In the genomic region with DNA sequence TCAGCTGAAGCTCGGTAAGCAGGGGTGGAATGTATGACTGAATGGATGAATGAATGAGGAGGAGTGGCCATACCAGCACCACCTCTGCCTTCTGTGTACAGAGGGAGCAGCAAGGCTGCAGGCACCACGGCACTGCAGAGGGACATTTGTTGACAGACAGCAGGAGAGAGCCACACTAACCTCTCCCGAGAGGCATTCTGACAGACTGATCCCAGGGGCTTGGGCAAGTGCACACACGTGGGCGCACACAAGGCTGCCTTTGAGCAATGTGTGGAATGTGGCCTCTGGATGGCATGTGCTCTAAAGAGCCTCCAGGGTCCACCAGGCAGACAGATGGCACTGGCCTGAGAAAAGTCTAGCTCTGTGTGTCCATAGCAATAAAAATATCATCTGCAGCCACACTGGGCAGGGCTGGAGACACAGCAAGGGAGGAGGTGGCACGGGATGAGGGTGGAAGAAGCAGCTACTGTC, we compare ENCODE assay signal across 1 cellular context.
TF ChIP-seq lines count a peak whose summit lies in the region.

No MANE protein-coding gene starts in this region.

TF ChIP-seq in HepG2, 621 proteins besides CTCF, POLR2A, EP300 and RAD21 (continued from another document and continues in another):
- TF ChIP-seq HDAC2 (CRISPR knock-in tag; IDR thresholded peaks at IDR 0.05) (peak; percentile 70; the same call in 1 of the 2 replicates), ZNF883 (CRISPR knock-in tag; IDR thresholded peaks at IDR 0.05; ENCODE audit: not compliant biosample characterization) (no peak), TERF1 (CRISPR knock-in tag; IDR thresholded peaks at IDR 0.05) (no peak), TSC22D2 (CRISPR knock-in tag; IDR thresholded peaks at IDR 0.05; ENCODE audit: borderline replicate concordance) (no peak), REST (IDR thresholded peaks at IDR 0.05; ENCODE audit: borderline replicate concordance in 1 of 2, low read depth in 1 of 2, low read length in 2 of 2) (no peak), DMTF1 (CRISPR knock-in tag; IDR thresholded peaks at IDR 0.05) (no peak), HNF1B (CRISPR knock-in tag; IDR thresholded peaks at IDR 0.05) (no peak), ZNF331 (CRISPR knock-in tag; IDR thresholded peaks at IDR 0.05) (peak; percentile 25; the same call in 1 of the 2 replicates), IRF9 (CRISPR knock-in tag; IDR thresholded peaks at IDR 0.05; ENCODE audit: borderline replicate concordance) (no peak), FOXP1 (IDR thresholded peaks at IDR 0.05) (peak; percentile 43; the same call in 1 of the 2 replicates), FOXP1 (CRISPR knock-in tag; IDR thresholded peaks at IDR 0.05) (no peak), HMGA1 (CRISPR knock-in tag; conservative IDR thresholded peaks at IDR 0.05) (no peak), ETV5 (CRISPR knock-in tag; IDR thresholded peaks at IDR 0.05; ENCODE audit: borderline replicate concordance) (no peak), SSRP1 (CRISPR knock-in tag; IDR thresholded peaks at IDR 0.05) (no peak), ATF5 (CRISPR knock-in tag; IDR thresholded peaks at IDR 0.05; ENCODE audit: low read depth) (no peak), CC2D1A (CRISPR knock-in tag; IDR thresholded peaks at IDR 0.05) (no peak), NCOA1 (CRISPR knock-in tag; IDR thresholded peaks at IDR 0.05) (no peak), MYC (CRISPR knock-in tag; IDR thresholded peaks at IDR 0.05; ENCODE audit: borderline replicate concordance) (peak; percentile 82; the same call in 1 of the 2 replicates), MTA1 (CRISPR knock-in tag; IDR thresholded peaks at IDR 0.05; ENCODE audit: borderline replicate concordance) (peak; percentile 58; the same call in 1 of the 2 replicates), SRSF1 (optimal IDR thresholded peaks at IDR 0.05; ENCODE audit: low read depth, low read length) (no peak), ISX (CRISPR knock-in tag; conservative IDR thresholded peaks at IDR 0.05) (no peak), NKX3-1 (CRISPR knock-in tag; IDR thresholded peaks at IDR 0.05) (no peak), PLSCR1 (CRISPR knock-in tag; IDR thresholded peaks at IDR 0.05; ENCODE audit: borderline replicate concordance) (no peak), GFI1 (CRISPR knock-in tag; IDR thresholded peaks at IDR 0.05; ENCODE audit: borderline replicate concordance) (no peak), SP1 (IDR thresholded peaks at IDR 0.05) (no peak), SP1 (CRISPR knock-in tag; IDR thresholded peaks at IDR 0.05) (no peak), RBAK (CRISPR knock-in tag; IDR thresholded peaks at IDR 0.05) (no peak)
- TF ChIP-seq, protein P1, sequence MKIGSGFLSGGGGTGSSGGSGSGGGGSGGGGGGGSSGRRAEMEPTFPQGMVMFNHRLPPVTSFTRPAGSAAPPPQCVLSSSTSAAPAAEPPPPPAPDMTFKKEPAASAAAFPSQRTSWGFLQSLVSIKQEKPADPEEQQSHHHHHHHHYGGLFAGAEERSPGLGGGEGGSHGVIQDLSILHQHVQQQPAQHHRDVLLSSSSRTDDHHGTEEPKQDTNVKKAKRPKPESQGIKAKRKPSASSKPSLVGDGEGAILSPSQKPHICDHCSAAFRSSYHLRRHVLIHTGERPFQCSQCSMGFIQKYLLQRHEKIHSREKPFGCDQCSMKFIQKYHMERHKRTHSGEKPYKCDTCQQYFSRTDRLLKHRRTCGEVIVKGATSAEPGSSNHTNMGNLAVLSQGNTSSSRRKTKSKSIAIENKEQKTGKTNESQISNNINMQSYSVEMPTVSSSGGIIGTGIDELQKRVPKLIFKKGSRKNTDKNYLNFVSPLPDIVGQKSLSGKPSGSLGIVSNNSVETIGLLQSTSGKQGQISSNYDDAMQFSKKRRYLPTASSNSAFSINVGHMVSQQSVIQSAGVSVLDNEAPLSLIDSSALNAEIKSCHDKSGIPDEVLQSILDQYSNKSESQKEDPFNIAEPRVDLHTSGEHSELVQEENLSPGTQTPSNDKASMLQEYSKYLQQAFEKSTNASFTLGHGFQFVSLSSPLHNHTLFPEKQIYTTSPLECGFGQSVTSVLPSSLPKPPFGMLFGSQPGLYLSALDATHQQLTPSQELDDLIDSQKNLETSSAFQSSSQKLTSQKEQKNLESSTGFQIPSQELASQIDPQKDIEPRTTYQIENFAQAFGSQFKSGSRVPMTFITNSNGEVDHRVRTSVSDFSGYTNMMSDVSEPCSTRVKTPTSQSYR (CRISPR knock-in tag; IDR thresholded peaks at IDR 0.05; ENCODE audit: borderline replicate concordance), result no peak
- TF ChIP-seq, protein P2, sequence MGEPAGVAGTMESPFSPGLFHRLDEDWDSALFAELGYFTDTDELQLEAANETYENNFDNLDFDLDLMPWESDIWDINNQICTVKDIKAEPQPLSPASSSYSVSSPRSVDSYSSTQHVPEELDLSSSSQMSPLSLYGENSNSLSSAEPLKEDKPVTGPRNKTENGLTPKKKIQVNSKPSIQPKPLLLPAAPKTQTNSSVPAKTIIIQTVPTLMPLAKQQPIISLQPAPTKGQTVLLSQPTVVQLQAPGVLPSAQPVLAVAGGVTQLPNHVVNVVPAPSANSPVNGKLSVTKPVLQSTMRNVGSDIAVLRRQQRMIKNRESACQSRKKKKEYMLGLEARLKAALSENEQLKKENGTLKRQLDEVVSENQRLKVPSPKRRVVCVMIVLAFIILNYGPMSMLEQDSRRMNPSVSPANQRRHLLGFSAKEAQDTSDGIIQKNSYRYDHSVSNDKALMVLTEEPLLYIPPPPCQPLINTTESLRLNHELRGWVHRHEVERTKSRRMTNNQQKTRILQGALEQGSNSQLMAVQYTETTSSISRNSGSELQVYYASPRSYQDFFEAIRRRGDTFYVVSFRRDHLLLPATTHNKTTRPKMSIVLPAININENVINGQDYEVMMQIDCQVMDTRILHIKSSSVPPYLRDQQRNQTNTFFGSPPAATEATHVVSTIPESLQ (CRISPR knock-in tag; conservative IDR thresholded peaks at IDR 0.05), result no peak
- TF ChIP-seq, protein P3, sequence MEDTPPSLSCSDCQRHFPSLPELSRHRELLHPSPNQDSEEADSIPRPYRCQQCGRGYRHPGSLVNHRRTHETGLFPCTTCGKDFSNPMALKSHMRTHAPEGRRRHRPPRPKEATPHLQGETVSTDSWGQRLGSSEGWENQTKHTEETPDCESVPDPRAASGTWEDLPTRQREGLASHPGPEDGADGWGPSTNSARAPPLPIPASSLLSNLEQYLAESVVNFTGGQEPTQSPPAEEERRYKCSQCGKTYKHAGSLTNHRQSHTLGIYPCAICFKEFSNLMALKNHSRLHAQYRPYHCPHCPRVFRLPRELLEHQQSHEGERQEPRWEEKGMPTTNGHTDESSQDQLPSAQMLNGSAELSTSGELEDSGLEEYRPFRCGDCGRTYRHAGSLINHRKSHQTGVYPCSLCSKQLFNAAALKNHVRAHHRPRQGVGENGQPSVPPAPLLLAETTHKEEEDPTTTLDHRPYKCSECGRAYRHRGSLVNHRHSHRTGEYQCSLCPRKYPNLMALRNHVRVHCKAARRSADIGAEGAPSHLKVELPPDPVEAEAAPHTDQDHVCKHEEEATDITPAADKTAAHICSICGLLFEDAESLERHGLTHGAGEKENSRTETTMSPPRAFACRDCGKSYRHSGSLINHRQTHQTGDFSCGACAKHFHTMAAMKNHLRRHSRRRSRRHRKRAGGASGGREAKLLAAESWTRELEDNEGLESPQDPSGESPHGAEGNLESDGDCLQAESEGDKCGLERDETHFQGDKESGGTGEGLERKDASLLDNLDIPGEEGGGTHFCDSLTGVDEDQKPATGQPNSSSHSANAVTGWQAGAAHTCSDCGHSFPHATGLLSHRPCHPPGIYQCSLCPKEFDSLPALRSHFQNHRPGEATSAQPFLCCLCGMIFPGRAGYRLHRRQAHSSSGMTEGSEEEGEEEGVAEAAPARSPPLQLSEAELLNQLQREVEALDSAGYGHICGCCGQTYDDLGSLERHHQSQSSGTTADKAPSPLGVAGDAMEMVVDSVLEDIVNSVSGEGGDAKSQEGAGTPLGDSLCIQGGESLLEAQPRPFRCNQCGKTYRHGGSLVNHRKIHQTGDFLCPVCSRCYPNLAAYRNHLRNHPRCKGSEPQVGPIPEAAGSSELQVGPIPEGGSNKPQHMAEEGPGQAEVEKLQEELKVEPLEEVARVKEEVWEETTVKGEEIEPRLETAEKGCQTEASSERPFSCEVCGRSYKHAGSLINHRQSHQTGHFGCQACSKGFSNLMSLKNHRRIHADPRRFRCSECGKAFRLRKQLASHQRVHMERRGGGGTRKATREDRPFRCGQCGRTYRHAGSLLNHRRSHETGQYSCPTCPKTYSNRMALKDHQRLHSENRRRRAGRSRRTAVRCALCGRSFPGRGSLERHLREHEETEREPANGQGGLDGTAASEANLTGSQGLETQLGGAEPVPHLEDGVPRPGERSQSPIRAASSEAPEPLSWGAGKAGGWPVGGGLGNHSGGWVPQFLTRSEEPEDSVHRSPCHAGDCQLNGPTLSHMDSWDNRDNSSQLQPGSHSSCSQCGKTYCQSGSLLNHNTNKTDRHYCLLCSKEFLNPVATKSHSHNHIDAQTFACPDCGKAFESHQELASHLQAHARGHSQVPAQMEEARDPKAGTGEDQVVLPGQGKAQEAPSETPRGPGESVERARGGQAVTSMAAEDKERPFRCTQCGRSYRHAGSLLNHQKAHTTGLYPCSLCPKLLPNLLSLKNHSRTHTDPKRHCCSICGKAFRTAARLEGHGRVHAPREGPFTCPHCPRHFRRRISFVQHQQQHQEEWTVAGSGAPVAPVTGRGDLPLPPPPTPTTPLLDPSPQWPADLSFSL (CRISPR knock-in tag; IDR thresholded peaks at IDR 0.05), result no peak
